ENCODE assay signal across 19 cellular contexts in genomic region chr2:121078869-121079268, GRCh38.
DNase-seq lines count a peak whose midpoint lies in the region; TF ChIP-seq lines count a peak whose summit lies in the region.
"Had no signal": no experiment of that assay in that cellular context is flagged by ENCODE, and none has a peak within 500 bp of the region (broad histone marks: within the 10 kb centered on the region; RNA-seq: fewer than 3 reads in every experiment).

No MANE protein-coding gene starts in this region.

- intact Hi-C loops in transverse colon (cut with DNase I; ENCODE audit: low total_unique reads): no loop called here

- TF ChIP-seq POLR2A in transverse colon (IDR thresholded peaks at IDR 0.05): no peak

- peaks cover 0 to 11% (median 4%) of the 10 kb centered on the region in 4 donors for H3K4me1 ChIP-seq in transverse colon

- WGBS in transverse colon (ENCODE audit: low coverage in 1 of 2), 2 donors: 53% methylated on average over 9 of the region's 9 CpGs; no CpG with 5 or more reads in 1 of the 2 donors

- no peaks in the 10 kb centered on the region for H3K36me3 ChIP-seq in transverse colon

- no peak for TF ChIP-seq CTCF in astrocyte of the spinal cord (IDR thresholded peaks at IDR 0.05; ENCODE audit: low read depth, low read length)
- TF ChIP-seq CTCF in transverse colon (IDR thresholded peaks at IDR 0.05): no peak

- no peak for TF ChIP-seq EP300 in transverse colon (IDR thresholded peaks at IDR 0.05; ENCODE audit: low read depth)

- H3K27me3 ChIP-seq in transverse colon: peaks cover 39% of the 10 kb centered on the region

- in situ Hi-C loops in astrocyte of the spinal cord (cut with HindIII; ENCODE audit: low sequenced_read_pairs): no loop called here
- in situ Hi-C loops in transverse colon (cut with MboI; ENCODE audit: low pct_ligation_motif_present in 1 of 4, low pct_unique_long_range_greater_than_20kb in 1 of 4, low sequenced_read_pairs in 3 of 4): loop anchor here in 3 of 4 donors (5.0 to 25.0 kb wide), 4 partner anchors 283 to 633 kb away; no protein-coding TSS in a partner anchor

- H3K9me3 ChIP-seq in transverse colon: no peaks in the 10 kb centered on the region

- no peak overlapping the region for H3K4me3 ChIP-seq in astrocyte of the spinal cord (ENCODE audit: low read depth, low read length)
- no peak overlapping the region for H3K4me3 ChIP-seq in transverse colon
- H3K4me3 ChIP-seq: GM12878 had no signal

- DNase-seq in NCI-H2171 treated with DMSO at 0.1 percent for 48 hours (lab: John Stamatoyannopoulos, UW) (peak; percentile 16), NCI-H2171 (lab: John Stamatoyannopoulos, UW) (no peak), NCI-H1694 treated with DMSO at 0.1 percent for 48 hours (lab: John Stamatoyannopoulos, UW) (peak; percentile 48), astrocyte of the spinal cord (ENCODE audit: low read depth, low spot score) (peak; percentile 19), transverse colon (peak; percentile 18), OCI-M2 (lab: John Stamatoyannopoulos, UW; ENCODE audit: unreplicated experiment) (no peak), RKO (ENCODE audit: low spot score) (no peak)
- DNase-seq: DMS79, IMR-90, NCI-H1092 treated with DMSO at 0.1 percent for 48 hours, NCI-H2081 treated with DMSO at 0.1 percent for 48 hours, NCI-H510A, NCI-H748 treated with DMSO at 0.1 percent for 48 hours, OCI-M1, SIG-M5, T-cell had no signal

- no peak overlapping the region for H3K27ac ChIP-seq in transverse colon
- H3K27ac ChIP-seq: KMS-11, RWPE1 had no signal

Comparison
In these comparisons a context has a peak if more than half of its experiments do, and no peak if none do; other contexts are left out.
1. DNase-seq: peak in NCI-H2171 treated with DMSO at 0.1 percent for 48 hours (single experiment), NCI-H1694 treated with DMSO at 0.1 percent for 48 hours (single experiment), astrocyte of the spinal cord (single experiment) and transverse colon (single experiment); none in NCI-H2171 (single experiment), OCI-M2 (single experiment) and RKO (single experiment).